In genomic region chr15:56959318-56959648, GRCh38 we compare ENCODE assay signal across 13 cellular contexts.
"Had no signal": no experiment of that assay in that cellular context is flagged by ENCODE, and none has a peak within 500 bp of the region (broad histone marks: within the 10 kb centered on the region; RNA-seq: fewer than 3 reads in every experiment).

No MANE protein-coding gene starts in this region.

- DNase-seq: activated CD4-positive, alpha-beta memory T cell treated with anti-CD3 and anti-CD28 coated beads for 36 hours; activated naive CD4-positive, alpha-beta T cell; activated T-cell treated with anti-CD3 and anti-CD28 coated beads, Interleukin-2, amount 50 U/mL, for 72 hours; body of pancreas; dermis blood vessel endothelial cell; endodermal cell; erythroblast; hypothalamus; small intestine; tibial artery had no signal

- ATAC-seq: activated T-cell treated with anti-CD3 and anti-CD28 coated beads, Interleukin-2, amount 50 U/mL, for 72 hours; body of pancreas had no signal

- H3K27ac Mint-ChIP-seq: activated CD4-positive, alpha-beta memory T cell treated with anti-CD3 and anti-CD28 coated beads for 36 hours; activated T-cell treated with anti-CD3 and anti-CD28 coated beads, Interleukin-2, amount 50 U/mL, for 72 hours; endodermal cell had no signal

- H3K4me3 ChIP-seq: body of pancreas, lung, tibial artery, vagina had no signal

- H3K4me3 Mint-ChIP-seq: activated CD4-positive, alpha-beta memory T cell treated with anti-CD3 and anti-CD28 coated beads for 36 hours; activated T-cell treated with anti-CD3 and anti-CD28 coated beads, Interleukin-2, amount 50 U/mL, for 72 hours; endodermal cell had no signal

- H3K27me3 Mint-ChIP-seq: activated CD4-positive, alpha-beta memory T cell treated with anti-CD3 and anti-CD28 coated beads for 36 hours; naive thymus-derived CD8-positive, alpha-beta T cell had no signal
